Comparison of ENCODE assay signal across 8 cellular contexts in genomic region chr19:46859637-46860124, GRCh38. TPM values are rescaled to one million over a fixed set of nuclear protein-coding genes. Genes with fewer than 3 reads are reported as not detected.
DNase-seq lines count a peak whose midpoint lies in the region; ATAC-seq and TF ChIP-seq lines count a peak whose summit lies in the region.

No MANE protein-coding gene starts in this region.

- intact Hi-C loops in Calu3 (cut with micrococcal nuclease; ENCODE audit: unreplicated experiment), result loop anchor here (5.0 kb wide), 3 partner anchors 43 to 118 kb away; no protein-coding TSS in a partner anchor

- CTCF ChIA-PET in Calu3 (lab: Charles Lee), result interaction anchor here (0.6 to 0.7 kb wide), 2 partner anchors 38 to 74 kb away, joined by 3 to 5 read pairs; no protein-coding TSS in a partner anchor
- CTCF ChIA-PET in RWPE1 (lab: Yijun Ruan, JAX), result interaction anchor here (0.6 to 0.7 kb wide), 2 partner anchors 136 to 154 kb away, joined by 3 to 4 read pairs; no protein-coding TSS in a partner anchor

- no peaks in the 10 kb centered on the region for H3K9me3 Mint-ChIP-seq in Calu3 (ENCODE audit: low read depth, unreplicated experiment)
- H3K9me3 Mint-ChIP-seq in nephron progenitor cell, result peaks cover 4% of the 10 kb centered on the region

- H3K27ac ChIP-seq in RWPE1, result peak overlapping the region; percentile 99

- BruUV-seq in Calu3 (replicated peaks; lab: Mats Ljungman, UMichigan), result TSS peak; percentile 85

- no peak for ATAC-seq in HG03196 (IDR thresholded peaks at IDR 0.05; ENCODE audit: unreplicated experiment)

- H3K4me3 Mint-ChIP-seq in Calu3 (ENCODE audit: low read depth, unreplicated experiment), result no peak overlapping the region
- H3K4me3 Mint-ChIP-seq in nephron progenitor cell, result peak overlapping the region; percentile 85

- H3K4me1 Mint-ChIP-seq in Calu3 (ENCODE audit: low read depth, unreplicated experiment) (peaks cover 17% of the 10 kb centered on the region), nephron progenitor cell (peaks cover 19% of the 10 kb centered on the region)

- no peak for TF ChIP-seq CTCF in Calu3 (IDR thresholded peaks at IDR 0.05; ENCODE audit: unreplicated experiment)
- no peak for TF ChIP-seq CTCF in RWPE1 (conservative IDR thresholded peaks at IDR 0.05; ENCODE audit: low read depth)
- no peak for TF ChIP-seq CTCF in epithelial cell of proximal tubule (conservative IDR thresholded peaks at IDR 0.05; ENCODE audit: low read depth, low read length)
- no peak for TF ChIP-seq CTCF in nephron progenitor cell (IDR thresholded peaks at IDR 0.05)

- peak overlapping the region; percentile 48 for H3K4me3 ChIP-seq in epithelial cell of proximal tubule (ENCODE audit: low read depth, low read length)

- H3K27me3 Mint-ChIP-seq in Calu3 (ENCODE audit: unreplicated experiment) (no peaks in the 10 kb centered on the region), nephron progenitor cell (ENCODE audit: low read depth, poor library complexity) (peaks cover 4% of the 10 kb centered on the region)

- no peak for DNase-seq in Calu3
- peak; percentile 87 for DNase-seq in HK-2 (ENCODE audit: unreplicated experiment)
- no peak for DNase-seq in RWPE1 (ENCODE audit: low spot score)
- no peak for DNase-seq in epithelial cell of proximal tubule (ENCODE audit: low read depth)
- no peak for DNase-seq in nephron progenitor cell
- DNase-seq in activated effector memory CD4-positive, alpha-beta T cell treated with anti-CD3 and anti-CD28 coated beads, Interleukin-2, amount 50 U/mL, for 16 hours, result no peak
- no peak for DNase-seq in dermis blood vessel endothelial cell

- H3K27ac Mint-ChIP-seq in Calu3 (ENCODE audit: unreplicated experiment) (peak overlapping the region; percentile 72), nephron progenitor cell (peak overlapping the region; percentile 95)

- POLR2A ChIA-PET in RWPE1 (lab: Yijun Ruan, JAX; ENCODE audit: low non-redundant PET), result interaction anchor here (0.6 kb wide), 1 partner anchor 54 kb away, joined by 4 read pairs; no protein-coding TSS in a partner anchor

- peaks cover 24% of the 10 kb centered on the region for H3K36me3 Mint-ChIP-seq in Calu3 (ENCODE audit: insufficient read depth, unreplicated experiment)
- peaks cover 4% of the 10 kb centered on the region for H3K36me3 Mint-ChIP-seq in nephron progenitor cell (ENCODE audit: low read depth)

RNA-seq across cellular contexts. Expression of gene ARHGAP35, which starts 1.1 kb away (rescaled TPM):
- 84.8 and 87.8 TPM in 2 replicates for total RNA-seq in Calu3 (2022)
- total RNA-seq in epithelial cell of proximal tubule, result 19.4 and 21.7 TPM in 2 replicates
- total RNA-seq in dermis blood vessel endothelial cell, result 25.9 and 44.5 TPM in 2 replicates

RNA-seq across cellular contexts. Expression of gene AP2S1, which starts 9.0 kb away (rescaled TPM):
- total RNA-seq in Calu3 (2022) (180 and 184 TPM in 2 replicates), epithelial cell of proximal tubule (172 and 288 TPM in 2 replicates), dermis blood vessel endothelial cell (118 and 218 TPM in 2 replicates)
